In genomic region chr1:156869455-156869854, GRCh38 we compare ENCODE assay signal across 14 cellular contexts. TPM values are rescaled to one million over a fixed set of nuclear protein-coding genes. Genes with fewer than 3 reads are reported as not detected.
DNase-seq lines count a peak whose midpoint lies in the region; ATAC-seq, FAIRE-seq and TF ChIP-seq lines count a peak whose summit lies in the region.
"Had no signal": no experiment of that assay in that cellular context is flagged by ENCODE, and none has a peak within 500 bp of the region (broad histone marks: within the 10 kb centered on the region; RNA-seq: fewer than 3 reads in every experiment).

No MANE protein-coding gene starts in this region.

- peaks cover 90% of the 10 kb centered on the region for H3K36me3 Mint-ChIP-seq in activated T-helper 2 cell treated with anti-CD3 and anti-CD28 coated beads, Interferon-gamma antibody, Interleukin-2, Interleukin-4, amounts not matched to agents 10 μg/mL and 5 μg/mL and 100 μg/mL, durations not matched to agents 14 hours and 24 hours and 36 hours (ENCODE audit: low read depth)
- peaks cover 6% of the 10 kb centered on the region for H3K36me3 Mint-ChIP-seq in stimulated activated effector memory CD8-positive, alpha-beta T cell treated with anti-CD3 and anti-CD28 coated beads, Interleukin-12 subunit alpha, Interleukin-12 subunit beta, amount 100 ng/mL, for 72 hours
- H3K36me3 Mint-ChIP-seq: CD4-positive, CD25-positive, alpha-beta regulatory T cell had no signal

- no peak overlapping the region for H3K4me3 Mint-ChIP-seq in activated T-helper 2 cell treated with anti-CD3 and anti-CD28 coated beads, Interferon-gamma antibody, Interleukin-2, Interleukin-4, amounts not matched to agents 10 μg/mL and 5 μg/mL and 100 μg/mL, durations not matched to agents 14 hours and 24 hours and 36 hours (ENCODE audit: low read depth)
- H3K4me3 Mint-ChIP-seq in stimulated activated effector memory CD8-positive, alpha-beta T cell treated with anti-CD3 and anti-CD28 coated beads, Interleukin-12 subunit alpha, Interleukin-12 subunit beta, amount 100 ng/mL, for 72 hours: no peak overlapping the region
- H3K4me3 Mint-ChIP-seq: CD4-positive, CD25-positive, alpha-beta regulatory T cell had no signal

- no peaks in the 10 kb centered on the region for H3K27me3 Mint-ChIP-seq in activated T-helper 2 cell treated with anti-CD3 and anti-CD28 coated beads, Interferon-gamma antibody, Interleukin-2, Interleukin-4, amounts not matched to agents 10 μg/mL and 5 μg/mL and 100 μg/mL, durations not matched to agents 14 hours and 24 hours and 36 hours (ENCODE audit: low read depth)

- FAIRE-seq in D721Med (lab: Jason Lieb, UNC): no peak
- FAIRE-seq in urothelium cell line (lab: Jason Lieb, UNC): no peak

- peak overlapping the region; percentile 87 for H3K27ac Mint-ChIP-seq in activated T-helper 2 cell treated with anti-CD3 and anti-CD28 coated beads, Interferon-gamma antibody, Interleukin-2, Interleukin-4, amounts not matched to agents 10 μg/mL and 5 μg/mL and 100 μg/mL, durations not matched to agents 14 hours and 24 hours and 36 hours
- H3K27ac Mint-ChIP-seq in stimulated activated effector memory CD8-positive, alpha-beta T cell treated with anti-CD3 and anti-CD28 coated beads, Interleukin-12 subunit alpha, Interleukin-12 subunit beta, amount 100 ng/mL, for 72 hours: peak overlapping the region; percentile 49

- DNase-seq in NCI-H82 (lab: John Stamatoyannopoulos, UW) (peak; percentile 27), NCI-H82 treated with DMSO at 0.1 percent for 48 hours (lab: John Stamatoyannopoulos, UW; ENCODE audit: unreplicated experiment) (no peak), D721Med (ENCODE audit: insufficient read length, low spot score) (peak; percentile 70), urothelium cell line (ENCODE audit: low spot score) (no peak)
- DNase-seq in activated T-helper 2 cell treated with anti-CD3 and anti-CD28 coated beads, Interferon-gamma antibody, Interleukin-2, Interleukin-4, amounts not matched to agents 10 μg/mL and 5 μg/mL and 100 μg/mL, durations not matched to agents 14 hours and 24 hours and 36 hours (ENCODE audit: low spot score): no peak
- no peak for DNase-seq in stimulated activated effector memory CD8-positive, alpha-beta T cell treated with anti-CD3 and anti-CD28 coated beads, Interleukin-12 subunit alpha, Interleukin-12 subunit beta, amount 100 ng/mL, for 72 hours (ENCODE audit: low spot score in 2 of 2)
- DNase-seq: AML-193; CD4-positive, CD25-positive, alpha-beta regulatory T cell; DMS 273 treated with DMSO at 0.1 percent for 48 hours; HCEC 1CT had no signal

- peaks cover 57% of the 10 kb centered on the region for H3K4me1 Mint-ChIP-seq in activated T-helper 2 cell treated with anti-CD3 and anti-CD28 coated beads, Interferon-gamma antibody, Interleukin-2, Interleukin-4, amounts not matched to agents 10 μg/mL and 5 μg/mL and 100 μg/mL, durations not matched to agents 14 hours and 24 hours and 36 hours (ENCODE audit: low read depth)
- peaks cover 50% of the 10 kb centered on the region for H3K4me1 Mint-ChIP-seq in stimulated activated effector memory CD8-positive, alpha-beta T cell treated with anti-CD3 and anti-CD28 coated beads, Interleukin-12 subunit alpha, Interleukin-12 subunit beta, amount 100 ng/mL, for 72 hours

- no peak for TF ChIP-seq CTCF in D721Med (IDR thresholded peaks at IDR 0.05; ENCODE audit: insufficient read depth, missing control alignments)

- H3K9me3 Mint-ChIP-seq in activated T-helper 2 cell treated with anti-CD3 and anti-CD28 coated beads, Interferon-gamma antibody, Interleukin-2, Interleukin-4, amounts not matched to agents 10 μg/mL and 5 μg/mL and 100 μg/mL, durations not matched to agents 14 hours and 24 hours and 36 hours: no peaks in the 10 kb centered on the region
- H3K9me3 Mint-ChIP-seq in stimulated activated effector memory CD8-positive, alpha-beta T cell treated with anti-CD3 and anti-CD28 coated beads, Interleukin-12 subunit alpha, Interleukin-12 subunit beta, amount 100 ng/mL, for 72 hours: no peaks in the 10 kb centered on the region

- intact Hi-C loops in activated T-helper 2 cell treated with anti-CD3 and anti-CD28 coated beads, Interferon-gamma antibody, Interleukin-2, Interleukin-4, amounts not matched to agents 10 μg/mL and 5 μg/mL and 100 μg/mL, durations not matched to agents 14 hours and 24 hours and 36 hours (cut with micrococcal nuclease): no loop called here

- no peak for ATAC-seq in stimulated activated effector memory CD8-positive, alpha-beta T cell treated with anti-CD3 and anti-CD28 coated beads, Interleukin-12 subunit alpha, Interleukin-12 subunit beta, amount 100 ng/mL, for 72 hours
- ATAC-seq in HG03457 (IDR thresholded peaks at IDR 0.05; ENCODE audit: unreplicated experiment): no peak

RNA-seq across cellular contexts. Expression of gene NTRK1, which starts 8.8 kb away (rescaled TPM):
- total RNA-seq in activated T-helper 2 cell treated with anti-CD3 and anti-CD28 coated beads, Interferon-gamma antibody, Interleukin-2, Interleukin-4, amounts not matched to agents 10 μg/mL and 5 μg/mL and 100 μg/mL, durations not matched to agents 14 hours and 24 hours and 36 hours: 252 and 253 TPM in 2 replicates

RNA-seq across cellular contexts. Expression of gene INSRR, which starts 10.5 kb away (rescaled TPM):
- total RNA-seq in activated T-helper 2 cell treated with anti-CD3 and anti-CD28 coated beads, Interferon-gamma antibody, Interleukin-2, Interleukin-4, amounts not matched to agents 10 μg/mL and 5 μg/mL and 100 μg/mL, durations not matched to agents 14 hours and 24 hours and 36 hours: 1.1 and 1.4 TPM in 2 replicates
- total RNA-seq: Daoy, H4 had no signal

RNA-seq across cellular contexts. Expression of gene PEAR1, which starts 24.1 kb away (rescaled TPM):
- 0.55 and 0.80 TPM in 2 replicates for total RNA-seq in activated T-helper 2 cell treated with anti-CD3 and anti-CD28 coated beads, Interferon-gamma antibody, Interleukin-2, Interleukin-4, amounts not matched to agents 10 μg/mL and 5 μg/mL and 100 μg/mL, durations not matched to agents 14 hours and 24 hours and 36 hours
- total RNA-seq: H4 had no signal

RNA-seq across cellular contexts. Expression of gene LRRC71, which starts 51.0 kb away (rescaled TPM):
- total RNA-seq in activated T-helper 2 cell treated with anti-CD3 and anti-CD28 coated beads, Interferon-gamma antibody, Interleukin-2, Interleukin-4, amounts not matched to agents 10 μg/mL and 5 μg/mL and 100 μg/mL, durations not matched to agents 14 hours and 24 hours and 36 hours: not detected in 2 replicates
- total RNA-seq: A673; CD4-positive, CD25-positive, alpha-beta regulatory T cell; Daoy; H4 had no signal

RNA-seq across cellular contexts. Expression of gene SH2D2A, which starts 52.8 kb away (rescaled TPM):
- 453 and 474 TPM in 2 replicates for total RNA-seq in activated T-helper 2 cell treated with anti-CD3 and anti-CD28 coated beads, Interferon-gamma antibody, Interleukin-2, Interleukin-4, amounts not matched to agents 10 μg/mL and 5 μg/mL and 100 μg/mL, durations not matched to agents 14 hours and 24 hours and 36 hours

Comparison
In these comparisons a context has a peak if more than half of its experiments do, and no peak if none do; other contexts are left out.
1. DNase-seq: peak in NCI-H82 (single experiment) and D721Med (single experiment); none in NCI-H82 treated with DMSO at 0.1 percent for 48 hours (single experiment), activated T-helper 2 cell treated with anti-CD3 and anti-CD28 coated beads, Interferon-gamma antibody, Interleukin-2, Interleukin-4, amounts not matched to agents 10 μg/mL and 5 μg/mL and 100 μg/mL, durations not matched to agents 14 hours and 24 hours and 36 hours (single experiment), stimulated activated effector memory CD8-positive, alpha-beta T cell treated with anti-CD3 and anti-CD28 coated beads, Interleukin-12 subunit alpha, Interleukin-12 subunit beta, amount 100 ng/mL, for 72 hours (0 of 2) and urothelium cell line (single experiment).